8 cellular contexts compared by ENCODE assay signal in the genomic region with DNA sequence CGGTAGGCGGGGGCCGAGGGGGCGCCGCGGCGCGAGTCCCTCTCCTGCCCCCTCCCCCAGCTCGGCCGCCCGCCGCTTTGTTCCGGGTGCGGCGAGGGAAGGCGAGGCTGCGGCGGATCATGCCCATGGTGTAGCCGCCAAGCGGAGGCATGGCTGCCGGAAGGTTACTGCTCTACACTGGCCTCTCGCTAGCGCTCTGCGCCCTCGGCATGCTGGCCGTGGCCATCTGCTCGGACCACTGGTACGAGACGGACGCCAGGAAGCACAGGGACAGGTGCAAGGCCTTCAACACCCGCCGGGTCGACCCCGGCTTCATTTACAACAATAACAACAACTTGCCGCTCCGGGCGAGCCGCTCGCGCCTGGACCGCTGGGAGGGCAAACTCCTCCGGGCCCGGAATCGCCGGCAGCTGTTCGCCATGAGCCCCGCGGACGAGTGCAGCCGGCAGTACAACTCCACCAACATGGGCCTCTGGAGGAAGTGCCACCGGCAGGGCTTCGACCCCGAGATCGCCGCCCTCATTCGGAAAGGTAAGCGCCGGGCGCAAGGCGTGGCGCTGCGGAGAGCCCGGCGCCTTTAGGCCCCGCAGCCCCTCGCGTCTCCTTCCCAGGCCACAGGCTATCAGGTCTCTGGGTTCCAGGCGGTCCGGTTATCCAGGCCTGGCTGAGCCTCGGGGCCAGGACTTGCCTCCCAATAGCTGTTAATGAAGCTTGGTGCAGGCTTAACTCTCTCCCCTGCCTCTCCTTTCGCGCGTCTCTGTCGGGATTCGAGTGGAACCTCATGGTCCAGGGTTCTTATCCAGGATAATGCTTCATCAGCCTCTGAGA. TPM values are rescaled to one million over a fixed set of nuclear protein-coding genes. Genes with fewer than 3 reads are reported as not detected.
DNase-seq lines count a peak whose midpoint lies in the region; ATAC-seq and TF ChIP-seq lines count a peak whose summit lies in the region.

No MANE protein-coding gene starts in this region.

- no peaks in the 10 kb centered on the region for H3K9me3 ChIP-seq in right cardiac atrium (ENCODE audit: control insufficient read depth, low read length)
- H3K9me3 ChIP-seq in prostate gland, result no peaks in the 10 kb centered on the region

- peak; percentile 23 to 40 for ATAC-seq in right cardiac atrium
- no peak for ATAC-seq in HG03520 (IDR thresholded peaks at IDR 0.05; ENCODE audit: unreplicated experiment)
- ATAC-seq in HG02884 (IDR thresholded peaks at IDR 0.05; ENCODE audit: unreplicated experiment), result no peak

- WGBS in right cardiac atrium, result 2% methylated on average over 75 of the region's 75 CpGs
- 2% methylated on average over 65 of the region's 75 CpGs for WGBS in prostate gland

- intact Hi-C loops in right cardiac atrium (cut with DNase I), result loop anchor here in 1 of 4 donors (10.0 kb wide), 1 partner anchor 460 kb away; no protein-coding TSS in a partner anchor
- intact Hi-C loops in prostate gland (cut with DNase I), result loop anchor here (10.0 kb wide), 1 partner anchor 460 kb away; no protein-coding TSS in a partner anchor

- in situ Hi-C loops in KBM-7 (cut with MboI; ENCODE audit: low pct_unique_long_range_greater_than_20kb, low sequenced_read_pairs), result no loop called here

- H3K27ac ChIP-seq in right cardiac atrium (ENCODE audit: low read length), result no peak overlapping the region
- H3K27ac ChIP-seq in prostate gland, result peak overlapping the region; percentile 65 to 68

- TF ChIP-seq POLR2A in prostate gland (IDR thresholded peaks at IDR 0.05), result no peak

- H3K27me3 ChIP-seq in right cardiac atrium (ENCODE audit: control insufficient read depth, insufficient read depth), result peaks cover 2% of the 10 kb centered on the region
- H3K27me3 ChIP-seq in prostate gland (replicated peaks; ENCODE audit: insufficient read depth), result no peaks in the 10 kb centered on the region

- DNase-seq in ELF-1 (ENCODE audit: low read depth, low spot score) (peak; percentile 59), KBM-7 (peak; percentile 24), right cardiac atrium (peak; percentile 17 to 53 (median 50)), prostate gland (ENCODE audit: low spot score) (peak; percentile 38), mesenteric fat pad (ENCODE audit: low spot score) (no peak)
- DNase-seq in activated effector memory CD4-positive, alpha-beta T cell treated with Interleukin-2 at 50 U/mL for 16 hours, result peak; percentile 2

- H3K4me1 ChIP-seq in right cardiac atrium (ENCODE audit: control insufficient read depth, insufficient read depth, low read length), result peaks cover 5% of the 10 kb centered on the region
- no peaks in the 10 kb centered on the region for H3K4me1 ChIP-seq in prostate gland (replicated peaks)

- no peaks in the 10 kb centered on the region for H3K36me3 ChIP-seq in prostate gland

- H3K4me3 ChIP-seq in right cardiac atrium (ENCODE audit: low read length) (peak overlapping the region; percentile 61), prostate gland (peak overlapping the region; percentile 41 to 58)

- no peak for TF ChIP-seq CTCF in prostate gland (IDR thresholded peaks at IDR 0.05)

RNA-seq across cellular contexts. Expression of a gene that starts 0.5 kb away (rescaled TPM):
- total RNA-seq in right cardiac atrium (10 to 100 TPM; 32.1 to 49.6 (median 37.9) TPM), prostate gland (1 to 10 TPM; 3.4 to 5.2 TPM), mesenteric fat pad (0.74 TPM)
- 13.3 TPM for polyA plus RNA-seq in right cardiac atrium

RNA-seq across cellular contexts. Expression of a gene that starts 59.6 kb away (rescaled TPM):
- total RNA-seq in right cardiac atrium (100 to 1,000 TPM in 1 of 4 donors, 10 to 100 TPM in 3; 78.9 to 102 (median 89.9) TPM), prostate gland (10 to 100 TPM; 30.0 to 43.0 TPM), mesenteric fat pad (41.9 TPM)
- polyA plus RNA-seq in right cardiac atrium, result 169 TPM

Comparison
In these comparisons a context has a peak if more than half of its experiments do, and no peak if none do; other contexts are left out.
1. ATAC-seq: peak in right cardiac atrium (2 of 2); none in HG03520 (single experiment) and HG02884 (single experiment).
2. RNA of a gene that starts 0.5 kb away (total RNA-seq): 32.1 to 49.6 TPM in right cardiac atrium; 3.4 to 5.2 TPM in prostate gland and 0.74 TPM in mesenteric fat pad (single experiment); every median in the first group is over 4 times any median in the second.